ENCODE assay signal across 1 cellular context in genomic region chr21:25735895-25736597, GRCh38.
TF ChIP-seq lines count a peak whose summit lies in the region.

No MANE protein-coding gene starts in this region.

TF ChIP-seq in K562, 482 proteins besides CTCF, POLR2A, EP300 and RAD21 (continued from another document):
- no peak for TF ChIP-seq CHD7 (IDR thresholded peaks at IDR 0.05; ENCODE audit: low read depth, low read length)
- no peak for TF ChIP-seq KAT8 (IDR thresholded peaks at IDR 0.05; ENCODE audit: low read depth)
